ENCODE assay signal across 20 cellular contexts in genomic region chr14:31380106-31380505, GRCh38.
DNase-seq lines count a peak whose midpoint lies in the region; TF ChIP-seq lines count a peak whose summit lies in the region.
"Had no signal": no experiment of that assay in that cellular context is flagged by ENCODE, and none has a peak within 500 bp of the region (broad histone marks: within the 10 kb centered on the region; RNA-seq: fewer than 3 reads in every experiment).

No MANE protein-coding gene starts in this region.

- no peaks in the 10 kb centered on the region; the same call in 1 of the 2 replicates for H3K36me3 ChIP-seq in WERI-Rb-1

- no peaks in the 10 kb centered on the region for H3K27me3 ChIP-seq in WERI-Rb-1 (ENCODE audit: insufficient read depth, low read depth, severe bottlenecking)
- H3K27me3 ChIP-seq: Peyer's patch had no signal

- DNase-seq in EL (peak; percentile 8), WERI-Rb-1 (no peak), fibroblast of pulmonary artery (ENCODE audit: low read depth) (peak; percentile 47), retinal pigment epithelial cell (ENCODE audit: low read depth) (peak; percentile 87), hypothalamus (lab: John Stamatoyannopoulos, UW) (no peak), foreskin fibroblast (no peak), GOT3 (lab: John Stamatoyannopoulos, UW) (no peak)
- DNase-seq: CD4-positive, CD25-positive, alpha-beta regulatory T cell; DMS 273 treated with DMSO at 0.1 percent for 48 hours; DMS79 treated with DMSO at 0.1 percent for 48 hours; HCEC 1CT; KG1; NCI-H1092 treated with DMSO at 0.1 percent for 48 hours; NCI-H1436 treated with DMSO at 0.1 percent for 48 hours; NCI-H1930; NCI-H2227 treated with DMSO at 0.1 percent for 48 hours; NCI-H510A; Peyer's patch had no signal

- TF ChIP-seq CTCF in WERI-Rb-1 (IDR thresholded peaks at IDR 0.05; ENCODE audit: low read depth, low read length): no peak
- TF ChIP-seq CTCF in fibroblast of pulmonary artery (IDR thresholded peaks at IDR 0.05; ENCODE audit: low read length, missing control alignments): no peak
- no peak for TF ChIP-seq CTCF in retinal pigment epithelial cell (conservative IDR thresholded peaks at IDR 0.05; ENCODE audit: low read depth, low read length)
- TF ChIP-seq CTCF in foreskin fibroblast (IDR thresholded peaks at IDR 0.05; ENCODE audit: low read depth, low read length): no peak

- no peaks in the 10 kb centered on the region for H3K9me3 ChIP-seq in WERI-Rb-1 (ENCODE audit: severe bottlenecking)
- H3K9me3 ChIP-seq: Peyer's patch had no signal

- H3K4me3 ChIP-seq in WERI-Rb-1 (ENCODE audit: low read depth, low read length): peak overlapping the region; percentile 14; the same call in 1 of the 2 replicates
- H3K4me3 ChIP-seq in fibroblast of pulmonary artery (replicated peaks; ENCODE audit: low read depth, low read length): no peak overlapping the region
- H3K4me3 ChIP-seq in retinal pigment epithelial cell (ENCODE audit: low read length): no peak overlapping the region
- H3K4me3 ChIP-seq in foreskin fibroblast (ENCODE audit: low read depth in 1 of 2, low read length in 2 of 2): no peak overlapping the region
- H3K4me3 ChIP-seq: GM23338, Peyer's patch had no signal

- no peak overlapping the region for H3K27ac ChIP-seq in WERI-Rb-1
- H3K27ac ChIP-seq: HL-60, Peyer's patch had no signal

Comparison
In these comparisons a context has a peak if more than half of its experiments do, and no peak if none do; other contexts are left out.
1. DNase-seq: peak in EL (single experiment), fibroblast of pulmonary artery (single experiment) and retinal pigment epithelial cell (single experiment); none in WERI-Rb-1 (single experiment), hypothalamus (0 of 51), foreskin fibroblast (0 of 2) and GOT3 (single experiment).